In genomic region chr1:27357281-27358037, GRCh38 we compare ENCODE assay signal across 9 cellular contexts. TPM values are rescaled to one million over a fixed set of nuclear protein-coding genes. Genes with fewer than 3 reads are reported as not detected.
DNase-seq lines count a peak whose midpoint lies in the region; ATAC-seq and TF ChIP-seq lines count a peak whose summit lies in the region.
"Had no signal": no experiment of that assay in that cellular context is flagged by ENCODE, and none has a peak within 500 bp of the region (broad histone marks: within the 10 kb centered on the region; RNA-seq: fewer than 3 reads in every experiment).

No MANE protein-coding gene starts in this region.

- H3K4me1 Mint-ChIP-seq in osteocyte (ENCODE audit: unreplicated experiment): peaks cover 2% of the 10 kb centered on the region

- peak overlapping the region; percentile 46 for H3K9ac ChIP-seq in DND-41 (ENCODE audit: low read depth, low read length)

- peak overlapping the region; percentile 60 for H3K4me2 ChIP-seq in DND-41 (ENCODE audit: insufficient read depth, low read length)

- H3K9me3 Mint-ChIP-seq in osteocyte (ENCODE audit: unreplicated experiment): no peaks in the 10 kb centered on the region
- H3K9me3 Mint-ChIP-seq: dendritic cell treated with granulocyte-macrophage colony-stimulating factor and Interleukin-4, amounts not matched to agents 40 ng/mL and 50 ng/mL, for 4 days had no signal

- intact Hi-C loops in transverse colon (cut with DNase I; ENCODE audit: low total_unique reads): loop anchor here (2.0 kb wide), 1 partner anchor 37 kb away; no protein-coding TSS in a partner anchor

- peaks cover 28% of the 10 kb centered on the region for H3K36me3 Mint-ChIP-seq in osteocyte (ENCODE audit: unreplicated experiment)

- no peak for TF ChIP-seq POLR2A in transverse colon (IDR thresholded peaks at IDR 0.05)

- H3K79me2 ChIP-seq in DND-41 (ENCODE audit: insufficient read depth, low read length): no peaks in the 10 kb centered on the region

- in situ Hi-C loops in transverse colon (cut with MboI; ENCODE audit: low pct_ligation_motif_present in 1 of 4, low pct_unique_long_range_greater_than_20kb in 1 of 4, low sequenced_read_pairs in 3 of 4): no loop called here

- H3K27ac ChIP-seq in DND-41 (ENCODE audit: low read length) (peak overlapping the region; percentile 3; the same call in 1 of the 2 replicates), transverse colon (peak overlapping the region; percentile 51 to 79 (median 62))

- ATAC-seq in DND-41 (ENCODE audit: insufficient read depth, low read depth) (peak; percentile 87), HG03432 (IDR thresholded peaks at IDR 0.05; ENCODE audit: unreplicated experiment) (peak; percentile 59), HG03469 (IDR thresholded peaks at IDR 0.05; ENCODE audit: unreplicated experiment) (no peak)

- H3K36me3 ChIP-seq in DND-41 (ENCODE audit: insufficient read depth, low read length) (no peaks in the 10 kb centered on the region), transverse colon (no peaks in the 10 kb centered on the region)

- H3K27ac Mint-ChIP-seq in osteocyte (ENCODE audit: unreplicated experiment): no peak overlapping the region
- H3K27ac Mint-ChIP-seq: dendritic cell treated with granulocyte-macrophage colony-stimulating factor and Interleukin-4, amounts not matched to agents 40 ng/mL and 50 ng/mL, for 4 days had no signal

- no peaks in the 10 kb centered on the region for H3K27me3 Mint-ChIP-seq in osteocyte (ENCODE audit: unreplicated experiment)

- H3K4me3 Mint-ChIP-seq in osteocyte (ENCODE audit: unreplicated experiment): no peak overlapping the region
- H3K4me3 Mint-ChIP-seq: dendritic cell treated with granulocyte-macrophage colony-stimulating factor and Interleukin-4, amounts not matched to agents 40 ng/mL and 50 ng/mL, for 4 days had no signal

- H3K9me3 ChIP-seq in DND-41 (ENCODE audit: insufficient read depth, low read length, severe bottlenecking) (no peaks in the 10 kb centered on the region), transverse colon (no peaks in the 10 kb centered on the region)

- DNase-seq in DND-41 (peak; percentile 85), SHP77 (lab: John Stamatoyannopoulos, UW) (peak; percentile 16 to 43), germinal center (ENCODE audit: low spot score) (peak; percentile 92), osteocyte (ENCODE audit: extremely low spot score, unreplicated experiment) (peak; percentile 91), transverse colon (peak; percentile 80)
- DNase-seq in activated effector memory CD4-positive, alpha-beta T cell treated with anti-CD3 and anti-CD28 coated beads, Interleukin-2, amount 50 U/mL, for 16 hours: peak; percentile 93

- TF ChIP-seq CTCF in DND-41 (IDR thresholded peaks at IDR 0.05; ENCODE audit: borderline replicate concordance, extremely low read depth, low read length, poor library complexity, severe bottlenecking) (peak; percentile 95), osteocyte (IDR thresholded peaks at IDR 0.05) (peak; percentile 94), transverse colon (IDR thresholded peaks at IDR 0.05) (peak; percentile 97 to 100 (median 99))

- no peaks in the 10 kb centered on the region for H3K27me3 ChIP-seq in DND-41 (ENCODE audit: insufficient read depth, low read length, poor library complexity)
- H3K27me3 ChIP-seq in transverse colon: no peaks in the 10 kb centered on the region

- H4K20me1 ChIP-seq in DND-41 (ENCODE audit: insufficient read depth, low read length): no peaks in the 10 kb centered on the region

- TF ChIP-seq EP300 in transverse colon (IDR thresholded peaks at IDR 0.05; ENCODE audit: low read depth): no peak

- WGBS in transverse colon (ENCODE audit: low coverage in 1 of 2), 2 donors: 45% methylated on average over 16 of the region's 40 CpGs; no CpG with 5 or more reads in 1 of the 2 donors

- peak overlapping the region in 1 of 2 experiments; percentile 43; a peak in 2 of 4 replicates for H3K4me3 ChIP-seq in DND-41 (ENCODE audit: low read depth in 1 of 2, low read length in 2 of 2)
- H3K4me3 ChIP-seq in transverse colon: peak overlapping the region in 3 of 4 donors; percentile 7 to 44 (median 22)

- peaks cover 14% of the 10 kb centered on the region for H3K4me1 ChIP-seq in DND-41 (ENCODE audit: insufficient read depth, low read length)
- H3K4me1 ChIP-seq in transverse colon: peaks cover 8 to 26% (median 24%) of the 10 kb centered on the region in 4 donors

- peak overlapping the region; percentile 46 for H2AFZ ChIP-seq in DND-41 (ENCODE audit: low read depth, low read length)

RNA-seq across cellular contexts. Expression of gene MAP3K6, which starts 9.3 kb away (rescaled TPM):
- total RNA-seq in osteocyte (43.0 and 48.2 TPM in 2 replicates), transverse colon (10 to 100 TPM; 13.5 to 35.5 (median 24.4) TPM)

RNA-seq across cellular contexts. Expression of gene SYTL1, which starts 15.6 kb away (rescaled TPM):
- total RNA-seq in osteocyte: 0.46 and 0.97 TPM in 2 replicates
- total RNA-seq in transverse colon: 1 to 10 TPM; 5.2 to 9.2 (median 6.9) TPM

RNA-seq across cellular contexts. Expression of gene FCN3, which starts 17.2 kb away (rescaled TPM):
- total RNA-seq in osteocyte (not detected in 2 replicates), transverse colon (1 to 10 TPM in 2 of 4 donors, not detected in 2; 1.2 to 1.9 TPM)

RNA-seq across cellular contexts. Expression of gene CD164L2, which starts 25.7 kb away (rescaled TPM):
- total RNA-seq in osteocyte: not detected in 2 replicates
- not detected for total RNA-seq in transverse colon

RNA-seq across cellular contexts. Expression of gene GPR3, which starts 35.0 kb away (rescaled TPM):
- 0.50 and 0.56 TPM in 2 replicates for total RNA-seq in osteocyte
- not detected for total RNA-seq in transverse colon

Comparison
In these comparisons a context has a peak if more than half of its experiments do, and no peak if none do; other contexts are left out.
1. DNase-seq: peak in every context shown above with its lines; median percentile 93 in activated effector memory CD4-positive, alpha-beta T cell treated with anti-CD3 and anti-CD28 coated beads, Interleukin-2, amount 50 U/mL, for 16 hours; 92 in germinal center; 91 in osteocyte; 85 in DND-41; 80 in transverse colon; 30 in SHP77.